ENCODE assay signal across 8 cellular contexts in the genomic region with DNA sequence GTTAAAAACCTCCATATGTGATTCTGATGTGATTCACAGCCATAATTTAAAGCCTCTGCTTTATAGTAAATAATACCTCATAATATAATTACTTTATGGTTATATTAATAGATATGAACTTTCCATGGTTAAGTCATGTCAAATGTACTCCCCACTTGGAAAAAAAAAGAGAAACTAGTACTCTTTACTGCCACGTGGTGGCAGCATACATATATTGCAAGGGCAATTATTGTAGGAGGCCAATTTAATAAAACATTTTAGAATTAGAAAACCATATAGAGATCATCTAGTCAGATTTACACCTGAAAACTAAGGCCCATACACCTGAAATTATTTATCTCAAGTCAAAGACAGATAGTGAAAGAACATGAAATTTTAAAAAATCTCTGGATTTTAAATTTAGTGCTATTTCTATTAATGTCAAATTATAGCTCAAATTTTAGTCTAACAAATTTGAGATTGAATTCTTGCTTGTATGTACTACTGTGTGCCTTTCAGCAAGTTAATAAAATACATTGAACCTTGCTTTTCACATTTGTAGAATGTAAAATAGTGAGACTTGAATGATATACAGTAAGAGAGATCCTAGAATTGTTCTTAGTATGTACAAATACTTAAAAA.
DNase-seq lines count a peak whose midpoint lies in the region; ATAC-seq and TF ChIP-seq lines count a peak whose summit lies in the region.

No MANE protein-coding gene starts in this region.

- H3K4me2 ChIP-seq in DND-41 (ENCODE audit: insufficient read depth, low read length) = no peak overlapping the region

- H3K4me1 ChIP-seq in DND-41 (ENCODE audit: insufficient read depth, low read length) (no peaks in the 10 kb centered on the region), RWPE2 (ENCODE audit: insufficient read depth, poor library complexity, severe bottlenecking) (no peaks in the 10 kb centered on the region)

- H3K79me2 ChIP-seq in DND-41 (ENCODE audit: insufficient read depth, low read length) = no peaks in the 10 kb centered on the region

- H3K27me3 ChIP-seq in DND-41 (ENCODE audit: insufficient read depth, low read length, poor library complexity) (no peaks in the 10 kb centered on the region), RWPE2 (ENCODE audit: insufficient read depth, poor library complexity, severe bottlenecking) (no peaks in the 10 kb centered on the region)

- H3K4me3 ChIP-seq in DND-41 (ENCODE audit: low read depth in 1 of 2, low read length in 2 of 2) (no peak overlapping the region), RWPE2 (ENCODE audit: severe bottlenecking) (no peak overlapping the region)

- H2AFZ ChIP-seq in DND-41 (ENCODE audit: low read depth, low read length) = no peak overlapping the region

- ATAC-seq in DND-41 (ENCODE audit: insufficient read depth, low read depth) (no peak), RWPE2 (ENCODE audit: low read depth) (no peak), HG03457 (IDR thresholded peaks at IDR 0.05; ENCODE audit: unreplicated experiment) (no peak)

- H3K36me3 ChIP-seq in DND-41 (ENCODE audit: insufficient read depth, low read length) = no peaks in the 10 kb centered on the region
- no peaks in the 10 kb centered on the region for H3K36me3 ChIP-seq in RWPE2 (ENCODE audit: low read depth)

- H3K9me3 ChIP-seq in DND-41 (ENCODE audit: insufficient read depth, low read length, severe bottlenecking) = peaks cover 4% of the 10 kb centered on the region
- H3K9me3 ChIP-seq in RWPE2 (ENCODE audit: severe bottlenecking) = no peaks in the 10 kb centered on the region

- H4K20me1 ChIP-seq in DND-41 (ENCODE audit: insufficient read depth, low read length) = no peaks in the 10 kb centered on the region

- H3K27ac ChIP-seq in 22Rv1 (no peak overlapping the region), DND-41 (ENCODE audit: low read length) (no peak overlapping the region), RWPE2 (ENCODE audit: poor library complexity, severe bottlenecking) (no peak overlapping the region)

- peak; percentile 15 for DNase-seq in DND-41
- DNase-seq in HT-29 (ENCODE audit: low spot score) = peak; percentile 50
- no peak for DNase-seq in RWPE2 (ENCODE audit: low spot score)
- peak; percentile 46 for DNase-seq in fibroblast of gingiva (ENCODE audit: low read depth)
- DNase-seq in renal cortical epithelial cell (ENCODE audit: low read depth) = peak; percentile 53
- DNase-seq in NCI-H526 treated with DMSO at 0.1 percent for 48 hours (lab: John Stamatoyannopoulos, UW) = no peak

- H3K9ac ChIP-seq in DND-41 (ENCODE audit: low read depth, low read length) = no peak overlapping the region

- TF ChIP-seq CTCF in 22Rv1 (IDR thresholded peaks at IDR 0.05) = peak; percentile 86
- TF ChIP-seq CTCF in DND-41 (IDR thresholded peaks at IDR 0.05; ENCODE audit: borderline replicate concordance, extremely low read depth, low read length, poor library complexity, severe bottlenecking) = peak; percentile 69
- peak; percentile 87 for TF ChIP-seq CTCF in RWPE2 (IDR thresholded peaks at IDR 0.05; ENCODE audit: poor library complexity, severe bottlenecking)

Comparison
In these comparisons a context has a peak if more than half of its experiments do, and no peak if none do; other contexts are left out.
1. DNase-seq: peak in DND-41 (single experiment), HT-29 (single experiment), fibroblast of gingiva (single experiment) and renal cortical epithelial cell (single experiment); none in RWPE2 (single experiment) and NCI-H526 treated with DMSO at 0.1 percent for 48 hours (single experiment).
2. Peak in every context shown above with its lines, with median percentiles within 50 percentile points of each other: CTCF ChIP-seq.